In the genomic region with DNA sequence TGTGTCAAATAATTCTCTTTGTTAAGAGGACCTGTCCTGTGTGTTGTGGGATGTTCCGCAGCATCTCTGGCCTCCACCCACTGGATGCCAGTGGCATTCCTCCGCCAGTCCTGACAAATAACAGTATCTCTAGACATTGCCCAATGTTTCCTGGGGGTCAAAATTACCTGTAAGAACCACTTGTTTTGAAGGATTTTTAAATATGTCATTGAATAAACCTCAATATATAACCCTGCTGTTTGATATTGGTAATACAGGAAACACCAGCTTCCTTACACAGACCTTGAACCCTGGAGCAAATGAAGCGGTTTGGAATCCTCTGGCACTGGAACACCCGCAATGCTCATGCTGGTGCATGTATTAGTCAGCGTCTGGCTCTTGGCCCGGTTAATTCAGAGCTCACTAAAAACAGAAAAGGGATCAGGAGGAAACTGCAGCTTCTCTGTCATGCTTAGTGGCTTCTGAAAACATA, we compare ENCODE assay signal across 8 cellular contexts.
A peak's percentile ranks its signal among the peaks of the same experiment; 100 is the strongest.
DNase-seq lines count a peak whose midpoint lies in the region; ATAC-seq lines count a peak whose summit lies in the region.

No MANE protein-coding gene starts in this region.

- peak overlapping the region; percentile 1 to 87 (median 63) for H3K27ac Mint-ChIP-seq in CD4-positive, alpha-beta memory T cell

- no peaks in the 10 kb centered on the region for H3K27me3 ChIP-seq in CD4-positive, alpha-beta memory T cell (ENCODE audit: insufficient read depth, low read length)

- no peaks in the 10 kb centered on the region for H3K27me3 Mint-ChIP-seq in CD4-positive, alpha-beta memory T cell

- intact Hi-C loops in CD4-positive, alpha-beta memory T cell (cut with micrococcal nuclease) = no loop called here

- H3K9me3 Mint-ChIP-seq in CD4-positive, alpha-beta memory T cell = peaks cover 0 to 2% (median 0%) of the 10 kb centered on the region in 8 donors

- H3K9me3 ChIP-seq in CD4-positive, alpha-beta memory T cell (ENCODE audit: control insufficient read depth in 1 of 2, low read length in 2 of 2) = no peaks in the 10 kb centered on the region

- no peak overlapping the region for H3K27ac ChIP-seq in CD4-positive, alpha-beta memory T cell (ENCODE audit: low read depth, low read length)

- CTCF ChIA-PET in CD4-positive, alpha-beta memory T cell (lab: Charles Lee; ENCODE audit: partially characterized antibody) = no interaction called here

- peak overlapping the region in 6 of 8 donors; percentile 57 to 84 (median 68) for H3K4me3 Mint-ChIP-seq in CD4-positive, alpha-beta memory T cell

- DNase-seq in CD4-positive, alpha-beta memory T cell = peak in 3 of 5 donors; percentile 7 to 49 (median 9)
- DNase-seq in NCI-H2029 (lab: John Stamatoyannopoulos, UW) = peak; percentile 6
- peak; percentile 20 for DNase-seq in brain pericyte (ENCODE audit: low read depth, low spot score)
- peak; percentile 84 to 86 for DNase-seq in lung microvascular endothelial cell (ENCODE audit: low read depth in 2 of 2)
- DNase-seq in D341Med (ENCODE audit: low spot score) = no peak
- no peak for DNase-seq in SIG-M5 (lab: John Stamatoyannopoulos, UW)
- no peak for DNase-seq in NOMO-1 treated with DMSO at 0.1 percent for 48 hours (lab: John Stamatoyannopoulos, UW; ENCODE audit: unreplicated experiment)

- no peak for ATAC-seq in GM21447 (IDR thresholded peaks at IDR 0.05; ENCODE audit: unreplicated experiment)

- peaks cover 0 to 23% (median 16%) of the 10 kb centered on the region in 4 donors for H3K4me1 Mint-ChIP-seq in CD4-positive, alpha-beta memory T cell

- peaks cover 41% of the 10 kb centered on the region for H3K4me1 ChIP-seq in CD4-positive, alpha-beta memory T cell (ENCODE audit: insufficient read depth, low read length)

- H3K36me3 Mint-ChIP-seq in CD4-positive, alpha-beta memory T cell = peaks cover 4% of the 10 kb centered on the region in 2 donors

- no peak overlapping the region for H3K4me3 ChIP-seq in CD4-positive, alpha-beta memory T cell (ENCODE audit: low read length in 2 of 2)

- H3K36me3 ChIP-seq in CD4-positive, alpha-beta memory T cell (ENCODE audit: insufficient read depth, low read length) = no peaks in the 10 kb centered on the region

- POLR2A ChIA-PET in CD4-positive, alpha-beta memory T cell (lab: Charles Lee; ENCODE audit: partially characterized antibody) = interaction anchor here (0.5 kb wide), 1 partner anchor 117 kb away, joined by 3 read pairs; no protein-coding TSS in a partner anchor

Comparison
In these comparisons a context has a peak if more than half of its experiments do, and no peak if none do; other contexts are left out.
1. DNase-seq: peak in CD4-positive, alpha-beta memory T cell (3 of 5), NCI-H2029 (single experiment), brain pericyte (single experiment) and lung microvascular endothelial cell (2 of 2); none in D341Med (single experiment), SIG-M5 (single experiment) and NOMO-1 treated with DMSO at 0.1 percent for 48 hours (single experiment).